19 cellular contexts compared by ENCODE assay signal in the genomic region with DNA sequence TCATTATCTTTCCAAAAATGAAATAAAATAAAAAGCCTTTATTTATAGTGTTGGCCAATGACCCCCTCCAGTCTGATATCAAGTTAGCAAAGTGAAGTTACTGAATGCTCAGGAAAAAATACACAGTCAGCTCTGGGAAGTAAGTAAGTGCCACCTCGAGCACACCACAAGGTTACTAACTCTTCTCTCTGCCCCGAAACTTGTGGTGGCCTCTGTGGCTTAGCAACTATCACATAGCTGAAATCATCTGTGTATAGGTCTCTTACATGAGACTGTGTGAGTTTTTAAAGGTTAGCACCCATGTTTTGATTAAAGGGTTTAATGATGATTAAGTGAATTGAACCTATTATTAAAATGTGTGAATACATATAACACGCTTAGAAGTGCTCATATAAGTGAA.
DNase-seq lines count a peak whose midpoint lies in the region; ATAC-seq and TF ChIP-seq lines count a peak whose summit lies in the region.
"Had no signal": no experiment of that assay in that cellular context is flagged by ENCODE, and none has a peak within 500 bp of the region (broad histone marks: within the 10 kb centered on the region; RNA-seq: fewer than 3 reads in every experiment).

No MANE protein-coding gene starts in this region.

- H4K20me1 ChIP-seq in KMS-11 (ENCODE audit: insufficient read depth), result no peaks in the 10 kb centered on the region
- no peaks in the 10 kb centered on the region for H4K20me1 ChIP-seq in hepatocyte (ENCODE audit: insufficient read depth, poor library complexity, severe bottlenecking)
- H4K20me1 ChIP-seq: BLaER1 treated with 17β-estradiol and CSF1 and Interleukin-3, amounts not matched to agents 10 nM and 100 nM had no signal

- peak; percentile 58 for ATAC-seq in GM18867 (IDR thresholded peaks at IDR 0.05; ENCODE audit: unreplicated experiment)
- ATAC-seq in activated CD4-positive, alpha-beta T cell treated with anti-CD3 and anti-CD28 coated beads for 36 hours, result no peak
- ATAC-seq: CD8-positive, alpha-beta T cell had no signal

- peak; percentile 12 for DNase-seq in MV-4-11 (lab: John Stamatoyannopoulos, UW)
- peak; percentile 32 for DNase-seq in myocyte (ENCODE audit: low read depth)
- DNase-seq in hepatocyte (ENCODE audit: low spot score), result no peak
- no peak for DNase-seq in NCI-H2107 treated with DMSO at 0.1 percent for 48 hours (lab: John Stamatoyannopoulos, UW; ENCODE audit: unreplicated experiment)
- DNase-seq in NCI-H345 (lab: John Stamatoyannopoulos, UW), result no peak
- no peak for DNase-seq in activated CD4-positive, alpha-beta T cell treated with anti-CD3 and anti-CD28 coated beads for 36 hours
- DNase-seq: 8988T; ACHN; AML-193; Caco-2; Calu3; CD4-positive, alpha-beta T cell; CD8-positive, alpha-beta T cell; DMS79 treated with DMSO at 0.1 percent for 48 hours had no signal

- intact Hi-C loops in activated CD4-positive, alpha-beta T cell treated with anti-CD3 and anti-CD28 coated beads for 36 hours (cut with DNase I, micrococcal nuclease), result no loop called here

- H3K4me3 ChIP-seq in KMS-11 (IDR thresholded peaks at IDR 0.05; ENCODE audit: insufficient read depth, low read depth, low read length), result no peak overlapping the region
- H3K4me3 ChIP-seq in hepatocyte, result no peak overlapping the region
- H3K4me3 ChIP-seq: BLaER1 treated with 17β-estradiol and CSF1 and Interleukin-3, amounts not matched to agents 10 nM and 100 nM had no signal

- H3K9me3 Mint-ChIP-seq in activated CD4-positive, alpha-beta T cell treated with anti-CD3 and anti-CD28 coated beads for 36 hours (ENCODE audit: low read depth), result no peaks in the 10 kb centered on the region
- H3K9me3 Mint-ChIP-seq: CD4-positive, alpha-beta T cell; CD8-positive, alpha-beta T cell had no signal

- TF ChIP-seq CTCF in KMS-11 (conservative IDR thresholded peaks at IDR 0.05; ENCODE audit: low read depth, low read length), result no peak
- no peak for TF ChIP-seq CTCF in hepatocyte (IDR thresholded peaks at IDR 0.05; ENCODE audit: poor library complexity)

- CTCF ChIA-PET in activated CD4-positive, alpha-beta T cell treated with anti-CD3 and anti-CD28 coated beads for 36 hours (lab: Charles Lee), result interaction anchor here (1.0 kb wide), 1 partner anchor 512 kb away, joined by 3 read pairs; no protein-coding TSS in a partner anchor

- H3K27me3 Mint-ChIP-seq in activated CD4-positive, alpha-beta T cell treated with anti-CD3 and anti-CD28 coated beads for 36 hours, result peaks cover 6% of the 10 kb centered on the region

- no peaks in the 10 kb centered on the region for H3K36me3 Mint-ChIP-seq in activated CD4-positive, alpha-beta T cell treated with anti-CD3 and anti-CD28 coated beads for 36 hours (ENCODE audit: low read depth)
- H3K36me3 Mint-ChIP-seq: CD8-positive, alpha-beta T cell had no signal

- no peaks in the 10 kb centered on the region for H3K4me1 Mint-ChIP-seq in activated CD4-positive, alpha-beta T cell treated with anti-CD3 and anti-CD28 coated beads for 36 hours
- H3K4me1 Mint-ChIP-seq: B cell had no signal

- peak overlapping the region; percentile 55 for H3K4me2 ChIP-seq in KMS-11
- no peak overlapping the region for H3K4me2 ChIP-seq in hepatocyte
- H3K4me2 ChIP-seq: BLaER1 treated with 17β-estradiol and CSF1 and Interleukin-3, amounts not matched to agents 10 nM and 100 nM had no signal

- WGBS in hepatocyte (ENCODE audit: low lambda C conversion rate, missing lambda C conversion rate), result 95% methylated on average over 3 of the region's 3 CpGs

- H3K4me3 Mint-ChIP-seq in activated CD4-positive, alpha-beta T cell treated with anti-CD3 and anti-CD28 coated beads for 36 hours, result no peak overlapping the region
- H3K4me3 Mint-ChIP-seq: B cell; CD4-positive, alpha-beta T cell; CD8-positive, alpha-beta T cell had no signal

- POLR2A ChIA-PET in activated CD4-positive, alpha-beta T cell treated with anti-CD3 and anti-CD28 coated beads for 36 hours (lab: Charles Lee), result no interaction called here

- H3K27ac Mint-ChIP-seq in activated CD4-positive, alpha-beta T cell treated with anti-CD3 and anti-CD28 coated beads for 36 hours, result no peak overlapping the region
- H3K27ac Mint-ChIP-seq: B cell; CD4-positive, alpha-beta T cell; CD8-positive, alpha-beta T cell had no signal

- H2AFZ ChIP-seq in KMS-11 (ENCODE audit: low read depth) (no peak overlapping the region), hepatocyte (no peak overlapping the region)

- no peaks in the 10 kb centered on the region for H3K27me3 ChIP-seq in KMS-11 (ENCODE audit: insufficient read depth, low read depth)
- no peaks in the 10 kb centered on the region for H3K27me3 ChIP-seq in hepatocyte
- H3K27me3 ChIP-seq: BLaER1 treated with 17β-estradiol and CSF1 and Interleukin-3, amounts not matched to agents 10 nM and 100 nM had no signal

- no peaks in the 10 kb centered on the region for H3K9me2 ChIP-seq in hepatocyte (replicated peaks; ENCODE audit: insufficient read depth)

- H3K27ac ChIP-seq in KMS-11 (no peak overlapping the region), hepatocyte (no peak overlapping the region)
- H3K27ac ChIP-seq: BLaER1 treated with 17β-estradiol and CSF1 and Interleukin-3, amounts not matched to agents 10 nM and 100 nM; C4-2B had no signal

- H3K4me1 ChIP-seq in KMS-11 (ENCODE audit: low read depth, poor library complexity, severe bottlenecking), result peaks cover 20% of the 10 kb centered on the region
- no peaks in the 10 kb centered on the region for H3K4me1 ChIP-seq in hepatocyte (ENCODE audit: insufficient read depth)
- H3K4me1 ChIP-seq: Caco-2 had no signal

- H3K36me3 ChIP-seq in KMS-11 (ENCODE audit: insufficient read depth), result no peaks in the 10 kb centered on the region
- H3K36me3 ChIP-seq in hepatocyte (replicated peaks; ENCODE audit: insufficient read depth, low read depth), result no peaks in the 10 kb centered on the region
- H3K36me3 ChIP-seq: BLaER1 treated with 17β-estradiol and CSF1 and Interleukin-3, amounts not matched to agents 10 nM and 100 nM had no signal

- H3K79me2 ChIP-seq in KMS-11 (ENCODE audit: insufficient read depth, low read depth) (no peaks in the 10 kb centered on the region), hepatocyte (no peaks in the 10 kb centered on the region)

- no peaks in the 10 kb centered on the region for H3K9me3 ChIP-seq in hepatocyte (ENCODE audit: low read depth)
- H3K9me3 ChIP-seq: Caco-2 had no signal

- H3K9ac ChIP-seq in KMS-11, result no peak overlapping the region
- H3K9ac ChIP-seq: BLaER1 treated with 17β-estradiol and CSF1 and Interleukin-3, amounts not matched to agents 10 nM and 100 nM had no signal

Comparison
In these comparisons a context has a peak if more than half of its experiments do, and no peak if none do; other contexts are left out.
1. DNase-seq: peak in MV-4-11 (single experiment) and myocyte (single experiment); none in hepatocyte (single experiment), NCI-H2107 treated with DMSO at 0.1 percent for 48 hours (single experiment), NCI-H345 (single experiment) and activated CD4-positive, alpha-beta T cell treated with anti-CD3 and anti-CD28 coated beads for 36 hours (single experiment).